Comparison of ENCODE assay signal across 15 cellular contexts in the genomic region with DNA sequence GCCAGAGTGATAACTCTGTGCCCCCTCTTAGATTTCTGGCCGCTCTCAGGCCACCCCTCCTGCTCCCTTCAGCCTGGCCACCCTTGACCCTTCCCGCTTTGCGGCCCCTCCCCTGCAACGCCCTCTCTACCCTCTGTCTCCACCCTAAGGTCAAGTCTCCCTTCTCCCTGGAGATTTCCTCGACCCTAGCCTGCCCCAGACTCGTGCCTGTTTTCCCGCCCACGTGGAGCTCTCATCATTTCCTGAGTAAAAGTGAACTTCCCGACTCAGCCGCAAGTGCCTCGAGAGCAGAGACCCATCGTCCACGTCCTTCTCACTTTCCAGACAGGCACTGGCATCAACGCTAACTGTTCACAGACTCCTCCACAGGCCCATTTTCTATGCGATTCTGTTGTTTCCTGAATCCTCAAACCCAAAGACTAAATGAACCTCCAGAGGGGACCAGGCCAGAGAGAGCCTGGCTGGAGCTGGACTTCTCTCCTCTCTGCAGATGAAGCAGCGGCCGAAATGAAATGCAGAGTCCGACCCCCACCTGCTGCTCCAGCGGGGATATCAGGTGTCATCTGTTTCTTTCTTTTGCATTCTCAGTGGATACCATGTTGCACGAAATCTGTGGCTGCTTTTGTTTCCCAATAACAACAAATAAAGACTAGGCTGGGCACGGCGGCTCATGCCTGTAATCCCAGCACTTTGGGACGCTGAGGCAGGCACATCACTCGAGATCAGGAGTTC. TPM values are rescaled to one million over a fixed set of nuclear protein-coding genes. Genes with fewer than 3 reads are reported as not detected.
DNase-seq lines count a peak whose midpoint lies in the region; ATAC-seq, FAIRE-seq and TF ChIP-seq lines count a peak whose summit lies in the region.
"Had no signal": no experiment of that assay in that cellular context is flagged by ENCODE, and none has a peak within 500 bp of the region (broad histone marks: within the 10 kb centered on the region; RNA-seq: fewer than 3 reads in every experiment).

No MANE protein-coding gene starts in this region.

- H3K4me1 ChIP-seq in liver (ENCODE audit: control insufficient read depth in 4 of 4, insufficient read depth in 4 of 4, low read length in 3 of 4), result peaks cover 3 to 31% (median 19%) of the 10 kb centered on the region in 4 donors
- H3K4me1 ChIP-seq: SJSA1 had no signal

- TF ChIP-seq CTCF in liver (IDR thresholded peaks at IDR 0.05; ENCODE audit: low read depth, low read length, missing input control), result peak; percentile 17

- H3K27ac ChIP-seq in liver (ENCODE audit: low read depth in 1 of 2, low read length in 2 of 2), result no peak overlapping the region
- H3K27ac ChIP-seq: SJSA1, testis, VCaP had no signal

- peak overlapping the region in 1 of 2 donors; percentile 88 for H3K27ac Mint-ChIP-seq in stimulated activated naive CD8-positive, alpha-beta T cell treated with anti-CD3 and anti-CD28 coated beads, Interleukin-15, amount 100 ng/mL, for 72 hours
- H3K27ac Mint-ChIP-seq in activated naive CD8-positive, alpha-beta T cell treated with anti-CD3 and anti-CD28 coated beads, Interleukin-2, amount 50 U/mL, for 24 hours, result no peak overlapping the region

- no peaks in the 10 kb centered on the region for H3K36me3 Mint-ChIP-seq in activated naive CD8-positive, alpha-beta T cell treated with anti-CD3 and anti-CD28 coated beads, Interleukin-2, amount 50 U/mL, for 24 hours (ENCODE audit: low read depth)

- H3K4me1 Mint-ChIP-seq in stimulated activated naive CD8-positive, alpha-beta T cell treated with anti-CD3 and anti-CD28 coated beads, Interleukin-15, amount 100 ng/mL, for 72 hours, result peaks cover 44% of the 10 kb centered on the region
- peaks cover 17% of the 10 kb centered on the region for H3K4me1 Mint-ChIP-seq in activated naive CD8-positive, alpha-beta T cell treated with anti-CD3 and anti-CD28 coated beads, Interleukin-2, amount 50 U/mL, for 24 hours

- TF ChIP-seq RAD21 in liver (IDR thresholded peaks at IDR 0.05), result peak; percentile 8 to 42

- ATAC-seq in stimulated activated naive CD8-positive, alpha-beta T cell treated with anti-CD3 and anti-CD28 coated beads, Interleukin-15, Interleukin-2, amounts not matched to agents 100 U/mL and 50 U/mL, for 24 hours, result no peak
- no peak for ATAC-seq in stimulated activated naive CD8-positive, alpha-beta T cell treated with anti-CD3 and anti-CD28 coated beads, Interleukin-15, amount 100 ng/mL, for 72 hours
- ATAC-seq in activated naive CD8-positive, alpha-beta T cell treated with anti-CD3 and anti-CD28 coated beads, Interleukin-2, amount 50 U/mL, for 24 hours, result no peak
- no peak for ATAC-seq in HG03342 (IDR thresholded peaks at IDR 0.05; ENCODE audit: unreplicated experiment)
- ATAC-seq: HCT116 had no signal

- no peaks in the 10 kb centered on the region for H3K9me3 ChIP-seq in liver (ENCODE audit: control insufficient read depth in 4 of 4, low read length in 3 of 4)
- H3K9me3 ChIP-seq: testis had no signal

- H3K4me3 ChIP-seq in liver (ENCODE audit: low read depth in 1 of 3, low read length in 3 of 3), result no peak overlapping the region
- H3K4me3 ChIP-seq: SJSA1, testis had no signal

- peak overlapping the region in 1 of 2 donors; percentile 25 for H3K4me3 Mint-ChIP-seq in stimulated activated naive CD8-positive, alpha-beta T cell treated with anti-CD3 and anti-CD28 coated beads, Interleukin-15, amount 100 ng/mL, for 72 hours
- no peak overlapping the region for H3K4me3 Mint-ChIP-seq in activated naive CD8-positive, alpha-beta T cell treated with anti-CD3 and anti-CD28 coated beads, Interleukin-2, amount 50 U/mL, for 24 hours

- no peak overlapping the region for H3K9ac ChIP-seq in liver (ENCODE audit: low read depth in 1 of 2, low read length in 2 of 2)

- H3K27me3 Mint-ChIP-seq in stimulated activated naive CD8-positive, alpha-beta T cell treated with anti-CD3 and anti-CD28 coated beads, Interleukin-15, amount 100 ng/mL, for 72 hours, result peaks cover 51% of the 10 kb centered on the region
- H3K27me3 Mint-ChIP-seq in activated naive CD8-positive, alpha-beta T cell treated with anti-CD3 and anti-CD28 coated beads, Interleukin-2, amount 50 U/mL, for 24 hours, result peaks cover 26% of the 10 kb centered on the region

- H3K9me3 Mint-ChIP-seq in stimulated activated naive CD8-positive, alpha-beta T cell treated with anti-CD3 and anti-CD28 coated beads, Interleukin-15, amount 100 ng/mL, for 72 hours, result peaks cover 5 to 14% of the 10 kb centered on the region in 2 donors
- H3K9me3 Mint-ChIP-seq in activated naive CD8-positive, alpha-beta T cell treated with anti-CD3 and anti-CD28 coated beads, Interleukin-2, amount 50 U/mL, for 24 hours, result no peaks in the 10 kb centered on the region

- TF ChIP-seq POLR2A in H54 (IDR thresholded peaks at IDR 0.05; ENCODE audit: low read depth, low read length), result no peak

- H3K27me3 ChIP-seq in liver (ENCODE audit: control insufficient read depth in 4 of 4, insufficient read depth in 4 of 4, low read length in 3 of 4), result no peaks in the 10 kb centered on the region
- H3K27me3 ChIP-seq: testis had no signal

- no peak for FAIRE-seq in H54 (lab: Jason Lieb, UNC)

- 76% methylated on average over 24 of the region's 24 CpGs for WGBS in liver

- no peaks in the 10 kb centered on the region for H3K36me3 ChIP-seq in liver (ENCODE audit: control insufficient read depth in 4 of 4, insufficient read depth in 3 of 4, low read depth in 1 of 4, low read length in 3 of 4)
- H3K36me3 ChIP-seq: SJSA1 had no signal

- peak; percentile 22 for DNase-seq in stimulated activated naive CD8-positive, alpha-beta T cell treated with anti-CD3 and anti-CD28 coated beads, Interleukin-15, Interleukin-2, amounts not matched to agents 100 U/mL and 50 U/mL, for 24 hours
- no peak for DNase-seq in stimulated activated naive CD8-positive, alpha-beta T cell treated with anti-CD3 and anti-CD28 coated beads, Interleukin-15, amount 100 ng/mL, for 72 hours
- peak; percentile 10 for DNase-seq in activated naive CD8-positive, alpha-beta T cell treated with anti-CD3 and anti-CD28 coated beads, Interleukin-2, amount 50 U/mL, for 24 hours
- DNase-seq in H54 (ENCODE audit: insufficient read length, low spot score) (no peak), Kasumi-1 (lab: John Stamatoyannopoulos, UW) (no peak)
- DNase-seq: activated effector memory CD4-positive, alpha-beta T cell treated with Interleukin-2 at 50 U/mL for 16 hours; NCI-H1092; NCI-H526; retina; testis had no signal

TF ChIP-seq in liver, 16 proteins besides CTCF, POLR2A, EP300 and RAD21:
- no peak for TF ChIP-seq JUND (IDR thresholded peaks at IDR 0.05)
- TF ChIP-seq NR2F2 (IDR thresholded peaks at IDR 0.05), result peak; percentile 93
- TF ChIP-seq RXRA (IDR thresholded peaks at IDR 0.05), result peak in 1 of 2 donors; percentile 22

RNA-seq across cellular contexts. Expression of a gene that starts 52.5 kb away (rescaled TPM):
- total RNA-seq in liver, result 1 to 10 TPM in 1 of 2 donors, under 1 TPM in 1; 0.65 to 1.8 TPM
- polyA plus RNA-seq in liver, result 1 to 10 TPM in 1 of 2 donors, under 1 TPM in 1; 0.04 to 5.4 TPM
- total RNA-seq: SJSA1 had no signal

RNA-seq across cellular contexts. Expression of a gene that starts 57.4 kb away (rescaled TPM):
- total RNA-seq in liver, result 10 to 100 TPM in 1 of 2 donors, 1 to 10 TPM in 1; 9.8 to 24.6 TPM
- polyA plus RNA-seq in liver, result 10 to 100 TPM; 17.5 to 21.2 TPM

Comparison
In these comparisons a context has a peak if more than half of its experiments do, and no peak if none do; other contexts are left out.
1. DNase-seq: peak in stimulated activated naive CD8-positive, alpha-beta T cell treated with anti-CD3 and anti-CD28 coated beads, Interleukin-15, Interleukin-2, amounts not matched to agents 100 U/mL and 50 U/mL, for 24 hours (single experiment) and activated naive CD8-positive, alpha-beta T cell treated with anti-CD3 and anti-CD28 coated beads, Interleukin-2, amount 50 U/mL, for 24 hours (single experiment); none in stimulated activated naive CD8-positive, alpha-beta T cell treated with anti-CD3 and anti-CD28 coated beads, Interleukin-15, amount 100 ng/mL, for 72 hours (0 of 2), H54 (single experiment) and Kasumi-1 (0 of 2).